8 cellular contexts compared by ENCODE assay signal in the genomic region with DNA sequence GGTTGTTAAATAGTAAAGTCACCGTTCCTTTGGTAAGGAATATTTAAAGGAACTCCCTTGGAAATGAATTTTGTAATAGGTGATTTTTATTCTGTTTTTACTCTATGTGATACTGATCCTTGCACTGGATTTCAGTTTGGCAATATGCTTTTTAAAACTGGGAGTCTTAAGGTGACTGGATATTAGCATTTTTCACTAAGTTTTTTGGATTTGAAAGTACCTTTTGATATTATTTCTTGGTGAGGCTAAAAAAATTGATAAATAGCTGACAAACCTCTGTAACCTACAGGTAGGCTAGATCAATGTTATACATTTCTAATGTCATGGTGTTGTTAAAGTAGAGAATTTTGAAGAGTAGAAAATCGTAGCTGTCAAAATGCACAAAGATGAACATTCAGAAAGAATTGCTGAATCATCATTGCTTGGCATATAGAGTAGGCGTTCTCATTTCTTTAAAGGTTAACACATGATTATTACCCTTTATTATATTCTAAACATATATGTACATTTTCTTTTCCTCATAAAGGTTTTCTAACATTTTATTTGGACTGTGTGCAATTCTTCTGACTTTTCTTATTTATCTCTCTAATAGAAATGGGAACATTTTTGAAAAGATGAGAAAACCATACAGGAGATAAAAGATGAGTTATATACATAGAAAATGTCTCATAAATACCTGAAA. TPM values are rescaled to one million over a fixed set of nuclear protein-coding genes. Genes with fewer than 3 reads are reported as not detected.
DNase-seq lines count a peak whose midpoint lies in the region; ATAC-seq, FAIRE-seq and TF ChIP-seq lines count a peak whose summit lies in the region.

No MANE protein-coding gene starts in this region.

- no peak for TF ChIP-seq CTCF in endothelial cell of umbilical vein (IDR thresholded peaks at IDR 0.05; ENCODE audit: extremely low read depth in 1 of 2, insufficient read depth in 1 of 2, low read depth in 1 of 2, low read length in 2 of 2)

- H4K91ac ChIP-seq in neuronal stem cell (ENCODE audit: low read depth, low read length, poor library complexity) = no peak overlapping the region

- H2BK15ac ChIP-seq in neuronal stem cell (ENCODE audit: low read length) = no peak overlapping the region

- no TSS peak for BruUV-seq in endothelial cell of umbilical vein (replicated peaks; lab: Mats Ljungman, UMichigan)

- FAIRE-seq in GM18507 (lab: Jason Lieb, UNC) (peak; percentile 26), endothelial cell of umbilical vein (lab: Jason Lieb, UNC) (no peak), urothelium cell line (lab: Jason Lieb, UNC) (no peak)

- intact Hi-C loops in endothelial cell of umbilical vein (cut with micrococcal nuclease) = no loop called here

- no peaks in the 10 kb centered on the region for H3K9me1 ChIP-seq in endothelial cell of umbilical vein (replicated peaks; ENCODE audit: control insufficient read depth, extremely low read depth, insufficient read depth, low read length)

- no peak overlapping the region for H3K23ac ChIP-seq in neuronal stem cell (ENCODE audit: low read depth, low read length, poor library complexity)

- dilution Hi-C loops in endothelial cell of umbilical vein (cut with MboI; ENCODE audit: extremely low pct_ligation_motif_present, low sequenced_read_pairs) = no loop called here

- H3K18ac ChIP-seq in neuronal stem cell (ENCODE audit: low read length) = no peak overlapping the region

- POLR2A ChIA-PET in endothelial cell of umbilical vein (lab: Charles Lee) = interaction anchor here (0.6 to 3.9 kb wide), 8 partner anchors 8 to 111 kb away, joined by 4 to 122 read pairs (median 17); a partner anchor contains a TSS

- ATAC-seq in HG02884 (IDR thresholded peaks at IDR 0.05; ENCODE audit: unreplicated experiment) = no peak

- H4K20me1 ChIP-seq in endothelial cell of umbilical vein (replicated peaks; ENCODE audit: control insufficient read depth, extremely low read depth, insufficient read depth, low read length) = peaks cover 3% of the 10 kb centered on the region

- no peaks in the 10 kb centered on the region for H3K9me3 ChIP-seq in endothelial cell of umbilical vein (replicated peaks; ENCODE audit: control insufficient read depth, insufficient read depth, low read length)
- no peaks in the 10 kb centered on the region for H3K9me3 ChIP-seq in neuronal stem cell (replicated peaks in 1 of 2; ENCODE audit: control insufficient read depth in 2 of 2, insufficient read depth in 1 of 2, low read depth in 1 of 2, low read length in 2 of 2)

- H3K9ac ChIP-seq in endothelial cell of umbilical vein (replicated peaks; ENCODE audit: extremely low read depth, insufficient read depth, low read length) = peak overlapping the region; percentile 98
- no peak overlapping the region for H3K9ac ChIP-seq in rectal smooth muscle tissue (ENCODE audit: low read length)
- no peak overlapping the region for H3K9ac ChIP-seq in neuronal stem cell (ENCODE audit: low read depth, low read length, poor library complexity)

- H3K27me3 ChIP-seq in endothelial cell of umbilical vein (ENCODE audit: control insufficient read depth in 2 of 2, insufficient read depth in 2 of 2, low read length in 2 of 2) (no peaks in the 10 kb centered on the region), rectal smooth muscle tissue (ENCODE audit: control insufficient read depth, insufficient read depth, low read length) (no peaks in the 10 kb centered on the region), neuronal stem cell (ENCODE audit: control insufficient read depth in 3 of 3, insufficient read depth in 3 of 3, low read depth in 1 of 3, low read length in 3 of 3) (no peaks in the 10 kb centered on the region)

- no peak overlapping the region for H2BK120ac ChIP-seq in neuronal stem cell (ENCODE audit: low read depth, low read length)

- peaks cover 39% of the 10 kb centered on the region for H3K79me2 ChIP-seq in endothelial cell of umbilical vein (ENCODE audit: control insufficient read depth, insufficient read depth, low read length)

- no peaks in the 10 kb centered on the region for H3K79me1 ChIP-seq in neuronal stem cell (ENCODE audit: low read depth, low read length)

- H3K4me1 ChIP-seq in endothelial cell of umbilical vein (ENCODE audit: control insufficient read depth, extremely low read depth, insufficient read depth, low read length) (peaks cover 20% of the 10 kb centered on the region), rectal smooth muscle tissue (ENCODE audit: control insufficient read depth, insufficient read depth, low read length) (peaks cover 6% of the 10 kb centered on the region), neuronal stem cell (ENCODE audit: control insufficient read depth in 2 of 2, insufficient read depth in 1 of 2, low read depth in 1 of 2, low read length in 2 of 2) (peaks cover 0 to 17% of the 10 kb centered on the region in 2 donors)

- WGBS in neuronal stem cell (ENCODE audit: extremely low coverage in 2 of 2, insufficient read length in 2 of 2, insufficient replicate concordance in 1 of 2), 2 donors = no CpG with 5 or more reads among the region's 3 CpGs

- no peak overlapping the region for H2AFZ ChIP-seq in endothelial cell of umbilical vein (ENCODE audit: low read depth, low read length)
- H2AFZ ChIP-seq in neuronal stem cell (ENCODE audit: low read length) = no peak overlapping the region

- CTCF ChIA-PET in endothelial cell of umbilical vein (lab: Charles Lee) = interaction anchor here (0.7 to 15.7 kb wide), 9 partner anchors 9 to 111 kb away, joined by 3 to 250 read pairs (median 16); a partner anchor contains a TSS

- H3K4me3 ChIP-seq in endothelial cell of umbilical vein (replicated peaks in 1 of 3; ENCODE audit: insufficient read depth in 1 of 3, low read depth in 1 of 3, low read length in 3 of 3) (peak overlapping the region in 1 of 3 experiments; percentile 99), rectal smooth muscle tissue (ENCODE audit: low read length) (no peak overlapping the region), neuronal stem cell (ENCODE audit: low read length in 2 of 2) (no peak overlapping the region)

- peak overlapping the region; percentile 100 for H3K4me2 ChIP-seq in endothelial cell of umbilical vein (ENCODE audit: insufficient read depth, low read length)
- H3K4me2 ChIP-seq in neuronal stem cell (ENCODE audit: insufficient read depth, low read length, poor library complexity, severe bottlenecking) = no peak overlapping the region

- H3K36me3 ChIP-seq in endothelial cell of umbilical vein (ENCODE audit: control insufficient read depth in 2 of 2, extremely low read depth in 1 of 2, insufficient read depth in 2 of 2, low read length in 2 of 2) = no peaks in the 10 kb centered on the region
- H3K36me3 ChIP-seq in rectal smooth muscle tissue (ENCODE audit: control insufficient read depth, insufficient read depth, low read length) = no peaks in the 10 kb centered on the region
- H3K36me3 ChIP-seq in neuronal stem cell (replicated peaks in 1 of 2; ENCODE audit: control insufficient read depth in 2 of 2, insufficient read depth in 2 of 2, low read length in 2 of 2) = no peaks in the 10 kb centered on the region

- no peak overlapping the region for H2BK12ac ChIP-seq in neuronal stem cell (ENCODE audit: low read length)

- TF ChIP-seq POLR2A in endothelial cell of umbilical vein (IDR thresholded peaks at IDR 0.05; ENCODE audit: low read depth, low read length) = no peak

- DNase-seq in GM18507 (ENCODE audit: extremely low spot score, insufficient read length, low read depth) (no peak), RPMI7951 (ENCODE audit: low read depth) (peak; percentile 20), endothelial cell of umbilical vein (ENCODE audit: low read depth, low spot score) (peak; percentile 47), H4 (ENCODE audit: low spot score) (no peak), neuronal stem cell (ENCODE audit: low spot score) (no peak), urothelium cell line (ENCODE audit: low spot score) (no peak)

- H2AK5ac ChIP-seq in neuronal stem cell (ENCODE audit: low read depth, low read length) = no peak overlapping the region

- H4K8ac ChIP-seq in neuronal stem cell (ENCODE audit: low read depth, low read length) = no peak overlapping the region

- H3K27ac ChIP-seq in endothelial cell of umbilical vein (ENCODE audit: insufficient read depth, low read depth, low read length) (peak overlapping the region; percentile 13), rectal smooth muscle tissue (ENCODE audit: low read depth, low read length) (peak overlapping the region; percentile 37), neuronal stem cell (replicated peaks; ENCODE audit: low read length) (no peak overlapping the region)

- no peak overlapping the region for H2BK5ac ChIP-seq in neuronal stem cell (ENCODE audit: low read length)

- H3K4ac ChIP-seq in neuronal stem cell (ENCODE audit: low read length) = no peak overlapping the region

- H3K14ac ChIP-seq in neuronal stem cell (ENCODE audit: low read length) = no peak overlapping the region

RNA-seq across cellular contexts. Expression of a gene that starts 1.5 kb away (rescaled TPM):
- total RNA-seq in RPMI7951 (2014; rRNA removed; shearing (Covaris generic)) = 40.1 and 53.8 TPM in 2 replicates
- total RNA-seq in endothelial cell of umbilical vein = 122 and 136 TPM in 2 replicates
- polyA plus RNA-seq in endothelial cell of umbilical vein = 20.1 and 30.4 TPM in 2 replicates
- 44.1 and 50.8 TPM in 2 replicates for polyA plus RNA-seq in endothelial cell of umbilical vein (2011; cell fraction: cytosol; rRNA removed)
- 39.8 and 53.7 TPM in 2 replicates for polyA plus RNA-seq in endothelial cell of umbilical vein (2011; cell fraction: nucleus; rRNA removed)
- 145 and 153 TPM in 2 replicates for polyA plus RNA-seq in endothelial cell of umbilical vein (2012)
- polyA minus RNA-seq in endothelial cell of umbilical vein = 71.8 and 78.2 TPM in 2 replicates
- 6.7 TPM for polyA minus RNA-seq in endothelial cell of umbilical vein (2011; cell fraction: cytosol; rRNA and poly(A)+ RNA removed)
- polyA minus RNA-seq in endothelial cell of umbilical vein (2011; cell fraction: nucleus; rRNA and poly(A)+ RNA removed) = 45.6 and 48.5 TPM in 2 replicates
- 18.3 and 23.8 TPM in 2 replicates for total RNA-seq in H4 (2014; rRNA removed; shearing (Covaris generic))
- 40.1 TPM for polyA plus RNA-seq in neuronal stem cell (2013, experiment 1 of 2)
- 40.2 TPM for polyA plus RNA-seq in neuronal stem cell (2013, experiment 2 of 2)

RNA-seq across cellular contexts. Expression of a gene that starts 24.3 kb away (rescaled TPM):
- total RNA-seq in RPMI7951 (2014; rRNA removed; shearing (Covaris generic)) = 72.6 and 80.1 TPM in 2 replicates
- 163 and 166 TPM in 2 replicates for total RNA-seq in endothelial cell of umbilical vein
- polyA plus RNA-seq in endothelial cell of umbilical vein = 112 and 124 TPM in 2 replicates
- 71.6 and 78.3 TPM in 2 replicates for polyA plus RNA-seq in endothelial cell of umbilical vein (2011; cell fraction: cytosol; rRNA removed)
- polyA plus RNA-seq in endothelial cell of umbilical vein (2011; cell fraction: nucleus; rRNA removed) = 270 and 402 TPM in 2 replicates
- polyA plus RNA-seq in endothelial cell of umbilical vein (2012) = 74.7 and 115 TPM in 2 replicates
- polyA minus RNA-seq in endothelial cell of umbilical vein = 175 and 196 TPM in 2 replicates
- 130 TPM for polyA minus RNA-seq in endothelial cell of umbilical vein (2011; cell fraction: cytosol; rRNA and poly(A)+ RNA removed)
- 280 and 344 TPM in 2 replicates for polyA minus RNA-seq in endothelial cell of umbilical vein (2011; cell fraction: nucleus; rRNA and poly(A)+ RNA removed)
- total RNA-seq in H4 (2014; rRNA removed; shearing (Covaris generic)) = 88.2 and 98.9 TPM in 2 replicates
- 322 TPM for polyA plus RNA-seq in neuronal stem cell (2013, experiment 1 of 2)
- polyA plus RNA-seq in neuronal stem cell (2013, experiment 2 of 2) = 298 TPM

RNA-seq across cellular contexts. Expression of a gene that starts 42.6 kb away (rescaled TPM):
- total RNA-seq in RPMI7951 (2014; rRNA removed; shearing (Covaris generic)) = under 0.01 and 0.10 TPM in 2 replicates
- total RNA-seq in endothelial cell of umbilical vein = 7.7 and 9.6 TPM in 2 replicates
- 2.1 and 2.8 TPM in 2 replicates for polyA plus RNA-seq in endothelial cell of umbilical vein
- polyA plus RNA-seq in endothelial cell of umbilical vein (2011; cell fraction: cytosol; rRNA removed) = 2.9 and 3.1 TPM in 2 replicates
- polyA plus RNA-seq in endothelial cell of umbilical vein (2011; cell fraction: nucleus; rRNA removed) = 2.8 and 3.6 TPM in 2 replicates
- polyA plus RNA-seq in endothelial cell of umbilical vein (2012) = 1.4 and 2.8 TPM in 2 replicates
- polyA minus RNA-seq in endothelial cell of umbilical vein = 4.6 and 5.6 TPM in 2 replicates
- not detected for polyA minus RNA-seq in endothelial cell of umbilical vein (2011; cell fraction: cytosol; rRNA and poly(A)+ RNA removed)
- 13.6 and 15.2 TPM in 2 replicates for polyA minus RNA-seq in endothelial cell of umbilical vein (2011; cell fraction: nucleus; rRNA and poly(A)+ RNA removed)
- total RNA-seq in H4 (2014; rRNA removed; shearing (Covaris generic)) = 0.02 TPM in 1 of 2 replicates, not detected in the other
- not detected for polyA plus RNA-seq in neuronal stem cell (2013, experiment 1 of 2)
- not detected for polyA plus RNA-seq in neuronal stem cell (2013, experiment 2 of 2)

Comparison
In these comparisons a context has a peak if more than half of its experiments do, and no peak if none do; other contexts are left out.
1. DNase-seq: peak in RPMI7951 (single experiment) and endothelial cell of umbilical vein (single experiment); none in GM18507 (single experiment), H4 (single experiment), neuronal stem cell (single experiment) and urothelium cell line (single experiment).